ENCODE assay signal across 8 cellular contexts in the genomic region with DNA sequence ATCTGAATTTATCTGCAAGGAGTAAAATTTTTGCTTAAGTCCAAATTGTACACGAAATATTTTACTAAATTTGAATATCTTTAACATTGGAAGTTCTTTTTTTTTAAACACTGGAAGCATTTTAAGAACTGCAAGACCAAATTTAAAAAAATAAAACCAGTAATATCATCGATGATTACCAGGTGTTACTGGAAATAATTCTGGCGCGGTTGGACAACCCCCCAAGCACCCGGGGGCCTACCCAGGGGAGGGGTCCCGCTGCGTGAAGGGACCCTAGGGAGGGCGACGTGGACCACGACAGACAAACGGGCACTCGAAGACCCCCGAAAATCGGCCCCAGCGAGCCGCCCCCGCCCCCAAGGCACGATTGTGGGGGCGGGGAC. TPM values are rescaled to one million over a fixed set of nuclear protein-coding genes. Genes with fewer than 3 reads are reported as not detected.
DNase-seq lines count a peak whose midpoint lies in the region; ATAC-seq and TF ChIP-seq lines count a peak whose summit lies in the region.

No MANE protein-coding gene starts in this region.

- H3K9me3 ChIP-seq in mucosa of rectum (ENCODE audit: control insufficient read depth in 2 of 2, low read length in 2 of 2): no peaks in the 10 kb centered on the region

- TF ChIP-seq CTCF in foreskin keratinocyte (conservative IDR thresholded peaks at IDR 0.05): no peak

- peak overlapping the region; percentile 70 to 72 for H3K9ac ChIP-seq in mucosa of rectum (ENCODE audit: low read depth in 1 of 2, low read length in 2 of 2)

- no peaks in the 10 kb centered on the region for H3K27me3 ChIP-seq in mucosa of rectum (ENCODE audit: control insufficient read depth in 2 of 2, insufficient read depth in 2 of 2, low read length in 2 of 2)
- no peaks in the 10 kb centered on the region for H3K27me3 ChIP-seq in foreskin keratinocyte

- H3K4me3 ChIP-seq in mucosa of rectum (ENCODE audit: low read length in 2 of 2): peak overlapping the region; percentile 81

- H3K27ac ChIP-seq in caudate nucleus (ENCODE audit: low read depth, low read length) (peak overlapping the region; percentile 44), mucosa of rectum (ENCODE audit: low read depth in 2 of 2, low read length in 2 of 2) (peak overlapping the region; percentile 54 to 67), foreskin keratinocyte (no peak overlapping the region)

- H3K36me3 ChIP-seq in mucosa of rectum (ENCODE audit: control insufficient read depth in 2 of 2, insufficient read depth in 2 of 2, low read length in 2 of 2): peaks cover 11 to 14% of the 10 kb centered on the region in 2 donors

- peak overlapping the region; percentile 93 for H3K4me3 Mint-ChIP-seq in stimulated activated naive CD8-positive, alpha-beta T cell treated with anti-CD3 and anti-CD28 coated beads, Interleukin-15, Interleukin-2, amounts not matched to agents 100 ng/mL and 50 ng/mL, for 24 hours

- peak overlapping the region; percentile 79 for H3K27ac Mint-ChIP-seq in stimulated activated naive CD8-positive, alpha-beta T cell treated with anti-CD3 and anti-CD28 coated beads, Interleukin-15, Interleukin-2, amounts not matched to agents 100 ng/mL and 50 ng/mL, for 24 hours

- ATAC-seq in stimulated activated naive CD8-positive, alpha-beta T cell treated with anti-CD3 and anti-CD28 coated beads, Interleukin-15, Interleukin-2, amounts not matched to agents 100 U/mL and 50 U/mL, for 24 hours: no peak
- no peak for ATAC-seq in foreskin keratinocyte
- no peak for ATAC-seq in HG03108 (IDR thresholded peaks at IDR 0.05; ENCODE audit: unreplicated experiment)
- ATAC-seq in HG02623 (IDR thresholded peaks at IDR 0.05; ENCODE audit: unreplicated experiment): no peak

- no peaks in the 10 kb centered on the region for H3K9me3 Mint-ChIP-seq in stimulated activated naive CD8-positive, alpha-beta T cell treated with anti-CD3 and anti-CD28 coated beads, Interleukin-15, Interleukin-2, amounts not matched to agents 100 ng/mL and 50 ng/mL, for 24 hours

- peaks cover 43% of the 10 kb centered on the region for H3K4me1 Mint-ChIP-seq in stimulated activated naive CD8-positive, alpha-beta T cell treated with anti-CD3 and anti-CD28 coated beads, Interleukin-15, Interleukin-2, amounts not matched to agents 100 ng/mL and 50 ng/mL, for 24 hours (ENCODE audit: low read depth)

- H3K27me3 Mint-ChIP-seq in stimulated activated naive CD8-positive, alpha-beta T cell treated with anti-CD3 and anti-CD28 coated beads, Interleukin-15, Interleukin-2, amounts not matched to agents 100 ng/mL and 50 ng/mL, for 24 hours: no peaks in the 10 kb centered on the region

- no peak for DNase-seq in stimulated activated naive CD8-positive, alpha-beta T cell treated with anti-CD3 and anti-CD28 coated beads, Interleukin-15, Interleukin-2, amounts not matched to agents 100 U/mL and 50 U/mL, for 24 hours
- no peak for DNase-seq in caudate nucleus (lab: John Stamatoyannopoulos, UW)
- no peak for DNase-seq in foreskin keratinocyte
- no peak for DNase-seq in HT-29 (ENCODE audit: low spot score)

- peaks cover 34 to 38% of the 10 kb centered on the region in 2 donors for H3K4me1 ChIP-seq in mucosa of rectum (ENCODE audit: control insufficient read depth in 2 of 2, insufficient read depth in 2 of 2, low read length in 2 of 2)
- no peaks in the 10 kb centered on the region for H3K4me1 ChIP-seq in foreskin keratinocyte

- H3K36me3 Mint-ChIP-seq in stimulated activated naive CD8-positive, alpha-beta T cell treated with anti-CD3 and anti-CD28 coated beads, Interleukin-15, Interleukin-2, amounts not matched to agents 100 ng/mL and 50 ng/mL, for 24 hours (ENCODE audit: low read depth): peaks cover 23% of the 10 kb centered on the region

RNA-seq across cellular contexts. Expression of a gene that starts 12.6 kb away (rescaled TPM):
- total RNA-seq in foreskin keratinocyte: 0.17 TPM in 1 of 2 replicates, not detected in the other
- polyA plus RNA-seq in foreskin keratinocyte: 0.17 and 0.22 TPM in 2 replicates
- 0.34 and 0.38 TPM in 2 replicates for total RNA-seq in HT-29 (2014; rRNA removed; shearing (Covaris generic))

RNA-seq across cellular contexts. Expression of a gene that starts 13.1 kb away (rescaled TPM):
- not detected in 2 replicates for total RNA-seq in foreskin keratinocyte
- not detected in 2 replicates for polyA plus RNA-seq in foreskin keratinocyte
- total RNA-seq in HT-29 (2014; rRNA removed; shearing (Covaris generic)): not detected in 2 replicates

RNA-seq across cellular contexts. Expression of a gene that starts 19.7 kb away (rescaled TPM):
- total RNA-seq in foreskin keratinocyte: 0.39 and 0.78 TPM in 2 replicates
- 0.17 and 0.64 TPM in 2 replicates for polyA plus RNA-seq in foreskin keratinocyte
- 17.3 and 19.9 TPM in 2 replicates for total RNA-seq in HT-29 (2014; rRNA removed; shearing (Covaris generic))

RNA-seq across cellular contexts. Expression of a gene that starts 32.2 kb away (rescaled TPM):
- total RNA-seq in foreskin keratinocyte: 33.8 and 34.2 TPM in 2 replicates
- 69.8 and 76.2 TPM in 2 replicates for polyA plus RNA-seq in foreskin keratinocyte
- 80.5 and 102 TPM in 2 replicates for total RNA-seq in HT-29 (2014; rRNA removed; shearing (Covaris generic))

RNA-seq across cellular contexts. Expression of a gene that starts 32.7 kb away (rescaled TPM):
- 55.8 and 58.3 TPM in 2 replicates for total RNA-seq in foreskin keratinocyte
- polyA plus RNA-seq in foreskin keratinocyte: 81.0 and 84.9 TPM in 2 replicates
- total RNA-seq in HT-29 (2014; rRNA removed; shearing (Covaris generic)): 295 and 307 TPM in 2 replicates

Comparison
In these comparisons a context has a peak if more than half of its experiments do, and no peak if none do; other contexts are left out.
1. RNA of a gene that starts 19.7 kb away (total RNA-seq): 17.3 to 19.9 TPM in HT-29; 0.39 to 0.78 TPM in foreskin keratinocyte; every median in the first group is over 10 times any median in the second.